In the genomic region with DNA sequence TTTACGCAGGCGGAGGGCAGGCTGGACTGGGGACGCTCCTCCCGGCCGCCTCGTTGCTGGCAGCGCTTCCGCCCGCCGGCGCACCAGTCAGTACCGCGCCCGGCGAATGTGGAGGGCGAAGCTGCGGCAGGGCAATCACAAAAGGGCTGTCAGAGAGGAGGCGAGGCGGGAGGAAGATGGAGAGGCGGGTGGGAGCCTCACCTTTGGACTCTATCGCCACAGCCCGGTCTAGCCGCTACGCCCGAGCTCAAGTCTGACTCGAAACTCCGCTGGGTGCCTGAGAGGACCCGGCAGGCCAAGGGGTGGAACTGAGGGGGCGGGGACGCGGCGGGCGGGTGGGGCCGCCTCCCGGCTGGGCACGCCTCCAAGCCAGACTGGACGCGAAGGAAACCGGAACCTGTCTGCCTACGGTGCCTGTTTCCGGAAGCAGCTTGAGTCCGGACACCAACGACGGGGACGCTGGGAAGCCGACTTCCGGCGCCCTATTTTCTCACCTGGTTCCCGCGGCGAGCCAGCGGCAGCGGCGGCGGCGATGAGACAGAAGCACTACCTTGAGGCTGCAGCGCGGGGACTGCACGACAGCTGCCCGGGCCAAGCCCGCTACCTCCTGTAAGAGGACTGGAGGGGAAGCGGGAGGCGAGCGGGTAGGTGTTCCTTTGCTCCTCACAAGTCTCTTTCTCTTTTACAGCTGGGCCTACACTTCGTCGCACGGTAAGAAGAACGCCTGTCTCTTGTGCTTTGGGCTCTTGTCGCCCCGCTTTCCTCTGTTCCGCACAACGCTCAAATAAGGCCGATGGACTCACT, we compare ENCODE assay signal across 8 cellular contexts.
DNase-seq lines count a peak whose midpoint lies in the region; ATAC-seq and TF ChIP-seq lines count a peak whose summit lies in the region.

A gene (plus strand): TSS at position 483 of the 804 bp plus-strand sequence.

- H3F3A ChIP-seq in PC-9 (ENCODE audit: insufficient read depth, low read depth): 0 out of 2 replicates have a peak, but pooled peaks cover 3% of the 10 kb centered on the region

- CTCF ChIA-PET in PC-9 (lab: Charles Lee): interaction anchor here (0.7 to 1.4 kb wide), 2 partner anchors 216 to 617 kb away, joined by 4 read pairs; no protein-coding TSS in a partner anchor

- intact Hi-C loops in PC-9 (cut with micrococcal nuclease; ENCODE audit: unreplicated experiment): loop anchor here (2.0 kb wide), 1 partner anchor 682 kb away; a partner anchor contains a TSS
- intact Hi-C loops in esophagus squamous epithelium (cut with DNase I): no loop called here

- H3K36me3 ChIP-seq in PC-9 (ENCODE audit: low read depth) (peaks cover 6% of the 10 kb centered on the region; the same call in 1 of the 2 replicates), esophagus squamous epithelium (peaks cover 0 to 27% (median 9%) of the 10 kb centered on the region in 3 donors)

- H3K4me2 ChIP-seq in PC-9: peak within 1 kb of the TSS; percentile 93

- H3K27me3 ChIP-seq in PC-9 (ENCODE audit: insufficient read depth, low read depth) (no peaks in the 10 kb centered on the region), esophagus squamous epithelium (no peaks in the 10 kb centered on the region)

- in situ Hi-C loops in KBM-7 (cut with MboI; ENCODE audit: low pct_unique_long_range_greater_than_20kb, low sequenced_read_pairs): no loop called here

- no peaks in the 10 kb centered on the region for H4K20me1 ChIP-seq in PC-9 (ENCODE audit: insufficient read depth)

- peak in 2 of 4 donors; percentile 40 to 81 for TF ChIP-seq POLR2A in esophagus squamous epithelium (IDR thresholded peaks at IDR 0.05)

- ATAC-seq in GM21723 (IDR thresholded peaks at IDR 0.05; ENCODE audit: unreplicated experiment): peak; percentile 92

- H3K4me3 ChIP-seq in PC-9 (peak within 1 kb of the TSS; percentile 82), esophagus squamous epithelium (peak within 1 kb of the TSS; percentile 54 to 95 (median 72))

- H3K79me2 ChIP-seq in PC-9 (ENCODE audit: low read depth): peaks cover 17% of the 10 kb centered on the region

- H3K27ac ChIP-seq in PC-9 (peak within 1 kb of the TSS; percentile 79), esophagus squamous epithelium (peak within 1 kb of the TSS; percentile 86 to 98 (median 92))

- BruUV-seq in PC-9 (replicated peaks; lab: Mats Ljungman, UMichigan): no TSS peak

- DNase-seq in DMS53 treated with DMSO at 0.1 percent for 48 hours (lab: John Stamatoyannopoulos, UW; ENCODE audit: unreplicated experiment) (peak; percentile 85), KBM-7 (peak; percentile 90), PC-9 (peak; percentile 76 to 89), esophagus squamous epithelium (lab: John Stamatoyannopoulos, UW) (peak; percentile 64), myocyte (ENCODE audit: low read depth) (peak; percentile 98)
- peak; percentile 96 for DNase-seq in activated T-cell treated with anti-CD3 and anti-CD28 coated beads, Interleukin-2, amount 50 U/mL, for 48 hours
- peak; percentile 88 to 90 for DNase-seq in stimulated activated CD8-positive, alpha-beta memory T cell treated with anti-CD3 and anti-CD28 coated beads, Interleukin-7, amount 100 ng/mL, for 4 hours (ENCODE audit: low read depth in 2 of 2)

- H3K9me2 ChIP-seq in PC-9 (ENCODE audit: insufficient read depth): no peaks in the 10 kb centered on the region

- H3K4me1 ChIP-seq in PC-9 (replicated peaks; ENCODE audit: insufficient read depth) (peaks cover 17% of the 10 kb centered on the region), esophagus squamous epithelium (peaks cover 21 to 60% (median 29%) of the 10 kb centered on the region in 3 donors)

- H3K9me3 ChIP-seq in PC-9 (ENCODE audit: insufficient read depth, low read depth): no peaks in the 10 kb centered on the region
- H3K9me3 ChIP-seq in esophagus squamous epithelium: peaks cover 0 to 1% (median 0%) of the 10 kb centered on the region in 3 donors

- H2AFZ ChIP-seq in PC-9: peak within 1 kb of the TSS; percentile 88

- POLR2A ChIA-PET in PC-9 (lab: Charles Lee; ENCODE audit: unreplicated experiment): interaction anchor here (0.5 to 0.6 kb wide), 2 partner anchors 34 to 109 kb away, joined by 3 to 4 read pairs; no protein-coding TSS in a partner anchor

- no peak for TF ChIP-seq CTCF in PC-9 (conservative IDR thresholded peaks at IDR 0.05)
- peak in 1 of 6 experiments; percentile 3 for TF ChIP-seq CTCF in esophagus squamous epithelium (IDR thresholded peaks at IDR 0.05)

- 0% methylated on average over 18 to 34 of the region's 73 CpGs for WGBS in esophagus squamous epithelium, 2 donors

Comparison
In these comparisons a context has a peak if more than half of its experiments do, and no peak if none do; other contexts are left out.
1. Peak in every context shown above with its lines: DNase-seq, ATAC-seq, H3K4me3 ChIP-seq and H3K27ac ChIP-seq.